In genomic region chr15:68820589-68821189, GRCh38 we compare ENCODE assay signal across 8 cellular contexts. TPM values are rescaled to one million over a fixed set of nuclear protein-coding genes. Genes with fewer than 3 reads are reported as not detected.
DNase-seq lines count a peak whose midpoint lies in the region; ATAC-seq and TF ChIP-seq lines count a peak whose summit lies in the region.

Gene ANP32A (minus strand): TSS chr15:68820895. CDS start chr15:68820751, 144 bp downstream.

- ATAC-seq in HG02759 (IDR thresholded peaks at IDR 0.05; ENCODE audit: unreplicated experiment) (peak; percentile 58), heart right ventricle (peak; percentile 77 to 92 (median 86))

- H3K27me3 ChIP-seq in heart right ventricle (no peaks in the 10 kb centered on the region), prostate gland (replicated peaks; ENCODE audit: insufficient read depth) (no peaks in the 10 kb centered on the region)

- TF ChIP-seq CTCF in GM12864 (IDR thresholded peaks at IDR 0.05; ENCODE audit: low read depth, low read length, missing control alignments) (no peak), heart right ventricle (IDR thresholded peaks at IDR 0.05) (no peak), prostate gland (IDR thresholded peaks at IDR 0.05) (no peak)

- H3K27ac ChIP-seq in heart right ventricle (peak within 1 kb of the TSS; percentile 99 to 100 (median 100)), prostate gland (peak within 1 kb of the TSS; percentile 99 to 100)

- no peaks in the 10 kb centered on the region for H3K36me3 ChIP-seq in heart right ventricle
- H3K36me3 ChIP-seq in prostate gland, result no peaks in the 10 kb centered on the region

- peak; percentile 87 for TF ChIP-seq POLR2A in prostate gland (IDR thresholded peaks at IDR 0.05)

- H3K4me1 ChIP-seq in heart right ventricle (peaks cover 7 to 31% (median 25%) of the 10 kb centered on the region in 9 donors), prostate gland (replicated peaks) (peaks cover 10% of the 10 kb centered on the region)

- DNase-seq in GM12864 (ENCODE audit: low read depth) (peak; percentile 84), NCI-H146 (lab: John Stamatoyannopoulos, UW) (peak; percentile 92), amniotic epithelial cell (ENCODE audit: low read depth) (peak; percentile 90), heart right ventricle (peak; percentile 99), prostate gland (ENCODE audit: low spot score) (peak; percentile 97), ureter (ENCODE audit: low spot score) (peak; percentile 97)

- WGBS in heart right ventricle, 2 donors, result 0% methylated on average over 50 to 53 of the region's 53 CpGs
- WGBS in prostate gland, result under 1% methylated on average over 50 of the region's 53 CpGs

- peak within 1 kb of the TSS; percentile 95 for H3K4me3 ChIP-seq in GM12864 (ENCODE audit: low read depth, low read length)
- peak within 1 kb of the TSS; percentile 73 to 94 (median 90) for H3K4me3 ChIP-seq in heart right ventricle
- H3K4me3 ChIP-seq in prostate gland, result peak within 1 kb of the TSS; percentile 88 to 96

- H3K9me3 ChIP-seq in heart right ventricle (no peaks in the 10 kb centered on the region), prostate gland (no peaks in the 10 kb centered on the region)

- intact Hi-C loops in T-helper 1 cell treated with Interleukin-12 subunit alpha and Interleukin-12 subunit beta and Interleukin-4 antibody, amounts not matched to agents 30 ng/mL and 1 ng/mL, for 36 hours (cut with micrococcal nuclease), result loop anchor here (1.0 to 5.0 kb wide), 6 partner anchors 9 to 1278 kb away; partner anchors contain the start of genes GLCE and KIF23
- intact Hi-C loops in heart right ventricle (cut with DNase I), result loop anchor here in 3 of 10 donors (1.0 to 10.0 kb wide), 5 partner anchors 26 to 120 kb away; no protein-coding TSS in a partner anchor
- intact Hi-C loops in prostate gland (cut with DNase I), result no loop called here

RNA-seq across cellular contexts. Expression of gene ANP32A, which starts in this region (rescaled TPM):
- total RNA-seq in T-helper 1 cell treated with Interleukin-12 subunit alpha and Interleukin-12 subunit beta and Interleukin-4 antibody, amounts not matched to agents 30 ng/mL and 1 ng/mL, for 36 hours, result 302 and 303 TPM in 2 replicates
- 100 to 1,000 TPM; 122 to 201 (median 152) TPM for total RNA-seq in heart right ventricle
- 100 to 1,000 TPM in 1 of 2 donors, 10 to 100 TPM in 1; 87.3 to 141 TPM for polyA plus RNA-seq in heart right ventricle
- total RNA-seq in prostate gland, result 10 to 100 TPM; 52.6 to 70.8 TPM
- total RNA-seq in ureter, result 169 TPM

Comparison
In these comparisons a context has a peak if more than half of its experiments do, and no peak if none do; other contexts are left out.
1. Peak in every context shown above with its lines: DNase-seq, ATAC-seq, H3K4me3 ChIP-seq and H3K27ac ChIP-seq.